ENCODE assay signal across 8 cellular contexts in genomic region chr13:110561335-110562033, GRCh38. TPM values are rescaled to one million over a fixed set of nuclear protein-coding genes. Genes with fewer than 3 reads are reported as not detected.
DNase-seq lines count a peak whose midpoint lies in the region; ATAC-seq, FAIRE-seq and TF ChIP-seq lines count a peak whose summit lies in the region.

Gene RAB20, minus strand, starts transcription at chr13:110561722. Its CDS starts 203 bp downstream, at chr13:110561519.

- H3K27ac Mint-ChIP-seq in activated naive CD4-positive, alpha-beta T cell treated with anti-CD3 and anti-CD28 coated beads, Interleukin-2, amount 50 U/mL, for 72 hours, result peak within 1 kb of the TSS in 1 of 2 donors; percentile 36

- ATAC-seq in GM21381 (IDR thresholded peaks at IDR 0.05; ENCODE audit: unreplicated experiment), result peak; percentile 71
- peak; percentile 79 to 84 for ATAC-seq in activated naive CD4-positive, alpha-beta T cell treated with anti-CD3 and anti-CD28 coated beads, Interleukin-2, amount 50 U/mL, for 72 hours
- ATAC-seq in pancreas, result peak; percentile 70 to 82 (median 78)

- TF ChIP-seq POLR2A in thyroid gland (IDR thresholded peaks at IDR 0.05), result peak; percentile 78 to 85

- TF ChIP-seq CTCF in pancreas (IDR thresholded peaks at IDR 0.05) (no peak), thyroid gland (IDR thresholded peaks at IDR 0.05) (no peak)

- H3K27me3 ChIP-seq in pancreas (no peaks in the 10 kb centered on the region), thyroid gland (no peaks in the 10 kb centered on the region)

- 0 to 1% methylated on average over 48 to 81 of the region's 81 CpGs for whole genome bisulfite sequencing in pancreas, 2 donors
- WGBS in thyroid gland, 2 donors, result 0 to 3% methylated on average over 8 to 20 of the region's 81 CpGs

- FAIRE-seq in pancreas (lab: Jason Lieb, UNC), result no peak

- in situ Hi-C loops in SK-MEL-5 (cut with HindIII; ENCODE audit: low pct_unique_long_range_greater_than_20kb, low sequenced_read_pairs), result no loop called here

- H3K27ac ChIP-seq in pancreas, result peak within 1 kb of the TSS; percentile 88 to 98 (median 96)
- H3K27ac ChIP-seq in thyroid gland, result peak within 1 kb of the TSS; percentile 96 to 100 (median 98)

- DNase-seq in DMS153 (lab: John Stamatoyannopoulos, UW), result peak; percentile 65
- peak; percentile 65 for DNase-seq in HT1080 (ENCODE audit: low read depth)
- DNase-seq in SK-MEL-5 (ENCODE audit: low read depth, low spot score), result peak; percentile 80
- peak; percentile 53 to 61 for DNase-seq in activated naive CD4-positive, alpha-beta T cell treated with anti-CD3 and anti-CD28 coated beads, Interleukin-2, amount 50 U/mL, for 72 hours (ENCODE audit: low spot score in 2 of 2)
- DNase-seq in head of caudate nucleus, result peak in 41 of 42 donors; percentile 36 to 87 (median 67)
- DNase-seq in pancreas, result peak; percentile 86 to 93 (median 90)
- DNase-seq in thyroid gland, result peak; percentile 89 to 91

- H3K4me1 ChIP-seq in pancreas (peaks cover 15 to 40% (median 19%) of the 10 kb centered on the region in 3 donors), thyroid gland (peaks cover 52 to 65% of the 10 kb centered on the region in 2 donors)

- no peaks in the 10 kb centered on the region for H3K9me3 Mint-ChIP-seq in activated naive CD4-positive, alpha-beta T cell treated with anti-CD3 and anti-CD28 coated beads, Interleukin-2, amount 50 U/mL, for 72 hours

- H3K36me3 ChIP-seq in pancreas (no peaks in the 10 kb centered on the region), thyroid gland (no peaks in the 10 kb centered on the region)

- H3K4me3 ChIP-seq in pancreas (peak within 1 kb of the TSS; percentile 68 to 93 (median 78)), thyroid gland (replicated peaks in 1 of 3) (peak within 1 kb of the TSS; percentile 46 to 93 (median 74))

- intact Hi-C loops in head of caudate nucleus (cut with DNase I), result no loop called here
- intact Hi-C loops in pancreas (cut with DNase I), result no loop called here
- intact Hi-C loops in thyroid gland (cut with DNase I), result loop anchor here (2.0 to 10.0 kb wide), 2 partner anchors 33 to 57 kb away; no protein-coding TSS in a partner anchor

- peaks cover 0 to 14% of the 10 kb centered on the region in 2 donors for H3K36me3 Mint-ChIP-seq in activated naive CD4-positive, alpha-beta T cell treated with anti-CD3 and anti-CD28 coated beads, Interleukin-2, amount 50 U/mL, for 72 hours

- H3K9me3 ChIP-seq in pancreas (no peaks in the 10 kb centered on the region), thyroid gland (no peaks in the 10 kb centered on the region)

RNA-seq across cellular contexts. Expression of gene RAB20, which starts in this region (rescaled TPM):
- 7.3 and 7.6 TPM in 2 replicates for total RNA-seq in HT1080 (2014; rRNA removed; shearing (Covaris generic))
- 4.1 and 4.9 TPM in 2 replicates for polyA plus RNA-seq in HT1080 (2015; cell fraction: cytosol; rRNA removed)
- 1.3 and 2.4 TPM in 2 replicates for polyA plus RNA-seq in HT1080 (2015; cell fraction: nucleus; rRNA removed)
- total RNA-seq in SK-MEL-5 (2014; rRNA removed; shearing (Covaris generic)), result 21.0 and 26.7 TPM in 2 replicates
- polyA plus RNA-seq in SK-MEL-5 (2015; cell fraction: cytosol; rRNA removed), result 11.2 and 12.3 TPM in 2 replicates
- polyA plus RNA-seq in SK-MEL-5 (2015; cell fraction: nucleus; rRNA removed), result 1.9 and 3.4 TPM in 2 replicates
- 10 to 100 TPM in 1 of 2 donors, under 1 TPM in 1; 0.30 to 18.5 TPM for total RNA-seq in activated naive CD4-positive, alpha-beta T cell treated with anti-CD3 and anti-CD28 coated beads, Interleukin-2, amount 50 U/mL, for 72 hours
- 10 to 100 TPM in 5 of 6 donors, 1 to 10 TPM in 1; 9.3 to 23.1 (median 14.2) TPM for total RNA-seq in pancreas
- polyA plus RNA-seq in pancreas, result 10 to 100 TPM; 10.9 to 23.6 TPM
- 10 to 100 TPM; 21.0 to 60.5 (median 43.5) TPM for total RNA-seq in thyroid gland

Comparison
In these comparisons a context has a peak if more than half of its experiments do, and no peak if none do; other contexts are left out.
1. Peak in every context shown above with its lines: DNase-seq, ATAC-seq, H3K4me3 ChIP-seq and H3K27ac ChIP-seq.